18 cellular contexts compared by ENCODE assay signal in genomic region chr2:229152784-229153183, GRCh38.
DNase-seq lines count a peak whose midpoint lies in the region; ATAC-seq and TF ChIP-seq lines count a peak whose summit lies in the region.
"Had no signal": no experiment of that assay in that cellular context is flagged by ENCODE, and none has a peak within 500 bp of the region (broad histone marks: within the 10 kb centered on the region; RNA-seq: fewer than 3 reads in every experiment).

No MANE protein-coding gene starts in this region.

- no peak for TF ChIP-seq CTCF in transverse colon (IDR thresholded peaks at IDR 0.05)

- H3K27me3 ChIP-seq in transverse colon: no peaks in the 10 kb centered on the region
- H3K27me3 ChIP-seq: BLaER1 had no signal

- TF ChIP-seq EP300 in transverse colon (IDR thresholded peaks at IDR 0.05; ENCODE audit: low read depth): no peak

- in situ Hi-C loops in transverse colon (cut with MboI; ENCODE audit: low pct_ligation_motif_present in 1 of 4, low pct_unique_long_range_greater_than_20kb in 1 of 4, low sequenced_read_pairs in 3 of 4): no loop called here

- H3K4me1 ChIP-seq in transverse colon: peaks cover 0 to 37% (median 8%) of the 10 kb centered on the region in 4 donors
- H3K4me1 ChIP-seq: A549, BLaER1 had no signal

- no peaks in the 10 kb centered on the region for H3K36me3 ChIP-seq in transverse colon
- H3K36me3 ChIP-seq: BLaER1 had no signal

- 81 to 90% methylated on average over 3 to 7 of the region's 7 CpGs for WGBS in transverse colon (ENCODE audit: low coverage in 1 of 2), 2 donors

- H3K4me3 ChIP-seq in transverse colon: no peak overlapping the region
- H3K4me3 ChIP-seq: A549, BLaER1, GM12878 had no signal

- no peaks in the 10 kb centered on the region for H3K9me3 ChIP-seq in transverse colon
- H3K9me3 ChIP-seq: A549, BLaER1 had no signal

- intact Hi-C loops in transverse colon (cut with DNase I; ENCODE audit: low total_unique reads): no loop called here

- no peak for ATAC-seq in esophagus mucosa
- ATAC-seq: A549, GM12878, HepG2 had no signal

- peak; percentile 33 for DNase-seq in Ammon's horn (ENCODE audit: low spot score)
- peak; percentile 31 for DNase-seq in midbrain (lab: John Stamatoyannopoulos, UW)
- DNase-seq in transverse colon: no peak
- DNase-seq in NCI-H1694 treated with DMSO at 0.1 percent for 48 hours (lab: John Stamatoyannopoulos, UW): no peak
- DNase-seq in KG1 (lab: John Stamatoyannopoulos, UW): no peak
- DNase-seq: AML-193; Calu3; CD4-positive, alpha-beta memory T cell; DND-41; EL; H9 had no signal

- no peak for TF ChIP-seq POLR2A in transverse colon (IDR thresholded peaks at IDR 0.05)

- H3K27ac ChIP-seq in cingulate gyrus (ENCODE audit: low read depth, low read length) (peak overlapping the region; percentile 3), transverse colon (peak overlapping the region; percentile 54 to 71 (median 62))
- H3K27ac ChIP-seq: 22Rv1, A549, BLaER1 had no signal

Comparison
In these comparisons a context has a peak if more than half of its experiments do, and no peak if none do; other contexts are left out.
1. DNase-seq: peak in Ammon's horn (single experiment) and midbrain (single experiment); none in transverse colon (single experiment), NCI-H1694 treated with DMSO at 0.1 percent for 48 hours (single experiment) and KG1 (single experiment).